Comparison of ENCODE assay signal across 17 cellular contexts in the genomic region with DNA sequence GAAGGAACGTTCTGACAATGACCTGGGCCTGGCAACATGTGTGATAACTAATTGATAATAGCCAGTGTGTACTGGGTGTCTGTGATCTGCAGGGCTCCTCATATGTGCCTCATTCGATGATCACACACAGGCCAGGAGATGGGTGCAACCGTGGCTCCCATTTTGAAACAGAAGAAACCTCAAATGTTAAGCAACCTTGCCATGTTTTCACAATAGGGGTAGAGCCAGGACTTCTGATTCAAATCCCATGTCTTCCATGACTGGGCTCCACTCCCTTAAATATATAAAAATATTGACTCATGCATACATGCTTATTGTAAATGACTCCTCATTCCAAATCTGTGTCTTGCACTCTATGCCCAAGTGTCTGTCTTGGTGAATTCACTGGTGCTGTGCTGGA. TPM values are rescaled to one million over a fixed set of nuclear protein-coding genes. Genes with fewer than 3 reads are reported as not detected.
A peak's percentile ranks its signal among the peaks of the same experiment; 100 is the strongest.
DNase-seq lines count a peak whose midpoint lies in the region; ATAC-seq and TF ChIP-seq lines count a peak whose summit lies in the region.
"Had no signal": no experiment of that assay in that cellular context is flagged by ENCODE, and none has a peak within 500 bp of the region (broad histone marks: within the 10 kb centered on the region; RNA-seq: fewer than 3 reads in every experiment).

No MANE protein-coding gene starts in this region.

- CTCF ChIA-PET in CD4-positive, alpha-beta T cell (lab: Charles Lee): no interaction called here
- CTCF ChIA-PET in WTC11 (lab: Charles Lee): no interaction called here

- TF ChIP-seq POLR2A in NB4 (IDR thresholded peaks at IDR 0.05; ENCODE audit: extremely low read depth, insufficient read length): no peak

- H3K9me3 ChIP-seq in CD4-positive, alpha-beta T cell (ENCODE audit: control insufficient read depth, low read length): no peaks in the 10 kb centered on the region

- H3K4me1 Mint-ChIP-seq in CD4-positive, alpha-beta T cell (ENCODE audit: low read depth): peaks cover 60% of the 10 kb centered on the region
- H3K4me1 Mint-ChIP-seq in effector memory CD8-positive, alpha-beta T cell (ENCODE audit: low read depth in 2 of 2): peaks cover 55 to 58% of the 10 kb centered on the region in 2 donors
- H3K4me1 Mint-ChIP-seq in WTC11: peaks cover 9% of the 10 kb centered on the region

- DNase-seq in CD4-positive, alpha-beta T cell: no peak
- DNase-seq in NB4 (ENCODE audit: low read depth) (peak; percentile 34), omental fat pad (ENCODE audit: low spot score) (no peak), LoVo (ENCODE audit: low spot score) (no peak), WTC11 (ENCODE audit: low spot score) (no peak)
- DNase-seq in effector memory CD8-positive, alpha-beta T cell: no peak
- DNase-seq: activated CD4-positive, alpha-beta T cell treated with anti-CD3 and anti-CD28 coated beads, Interleukin-2, amount 50 U/mL, for 48 hours; left colon; NCI-H1436; stimulated activated naive CD4-positive, alpha-beta T cell had no signal

- H3K27ac Mint-ChIP-seq in CD4-positive, alpha-beta T cell: peak overlapping the region; percentile 92
- peak overlapping the region; percentile 96 to 98 for H3K27ac Mint-ChIP-seq in effector memory CD8-positive, alpha-beta T cell
- H3K27ac Mint-ChIP-seq in WTC11: no peak overlapping the region

- intact Hi-C loops in CD4-positive, alpha-beta T cell (cut with DNase I, micrococcal nuclease): loop anchor here in 1 of 2 experiments (5.0 kb wide), 1 partner anchor 73 kb away; no protein-coding TSS in a partner anchor

- no peak for ATAC-seq in CD4-positive, alpha-beta T cell (ENCODE audit: poor library complexity)
- no peak for ATAC-seq in effector memory CD8-positive, alpha-beta T cell (replicated peaks)
- peak; percentile 30 for ATAC-seq in omental fat pad (ENCODE audit: low FRiP score)
- no peak for ATAC-seq in HG02852 (IDR thresholded peaks at IDR 0.05; ENCODE audit: unreplicated experiment)
- no peak for ATAC-seq in HG03439 (IDR thresholded peaks at IDR 0.05; ENCODE audit: unreplicated experiment)
- ATAC-seq in WTC11: no peak
- ATAC-seq: esophagus mucosa, K562, left colon had no signal

- H3K9me3 Mint-ChIP-seq in CD4-positive, alpha-beta T cell: no peaks in the 10 kb centered on the region
- no peaks in the 10 kb centered on the region for H3K9me3 Mint-ChIP-seq in effector memory CD8-positive, alpha-beta T cell
- peaks cover 9% of the 10 kb centered on the region for H3K9me3 Mint-ChIP-seq in WTC11

- H3K36me3 Mint-ChIP-seq in CD4-positive, alpha-beta T cell (ENCODE audit: low read depth): peaks cover 93% of the 10 kb centered on the region
- peaks cover 86% of the 10 kb centered on the region for H3K36me3 Mint-ChIP-seq in effector memory CD8-positive, alpha-beta T cell (ENCODE audit: insufficient read depth)
- no peaks in the 10 kb centered on the region for H3K36me3 Mint-ChIP-seq in WTC11

- H3K27me3 Mint-ChIP-seq in CD4-positive, alpha-beta T cell: no peaks in the 10 kb centered on the region
- no peaks in the 10 kb centered on the region for H3K27me3 Mint-ChIP-seq in effector memory CD8-positive, alpha-beta T cell
- no peaks in the 10 kb centered on the region; the same call in 1 of the 2 replicates for H3K27me3 Mint-ChIP-seq in WTC11 (ENCODE audit: low read depth)

- no peak overlapping the region for H3K4me3 ChIP-seq in NB4 (ENCODE audit: low read depth, low read length)
- H3K4me3 ChIP-seq: K562, SK-N-MC had no signal

- POLR2A ChIA-PET in CD4-positive, alpha-beta T cell (lab: Charles Lee): no interaction called here
- POLR2A ChIA-PET in WTC11 (lab: Charles Lee): no interaction called here

- TF ChIP-seq CTCF in CD4-positive, alpha-beta T cell (IDR thresholded peaks at IDR 0.05): no peak
- TF ChIP-seq CTCF in NB4 (IDR thresholded peaks at IDR 0.05; ENCODE audit: low read depth, low read length): no peak
- no peak for TF ChIP-seq CTCF in omental fat pad (IDR thresholded peaks at IDR 0.05)
- TF ChIP-seq CTCF in WTC11 (IDR thresholded peaks at IDR 0.05): no peak

- H3K27ac ChIP-seq in CD4-positive, alpha-beta T cell (ENCODE audit: low read depth, low read length): no peak overlapping the region
- H3K27ac ChIP-seq: SK-N-MC had no signal

- H3K27me3 ChIP-seq in CD4-positive, alpha-beta T cell (ENCODE audit: control insufficient read depth, insufficient read depth, low read length): no peaks in the 10 kb centered on the region

- H3K4me3 Mint-ChIP-seq in CD4-positive, alpha-beta T cell: no peak overlapping the region
- H3K4me3 Mint-ChIP-seq in effector memory CD8-positive, alpha-beta T cell: no peak overlapping the region
- no peak overlapping the region for H3K4me3 Mint-ChIP-seq in WTC11

TF ChIP-seq in WTC11, 78 proteins besides CTCF, POLR2A, EP300 and RAD21:
- TF ChIP-seq NFATC4 (CRISPR knock-in tag; IDR thresholded peaks at IDR 0.05) (no peak), IRF1 (CRISPR knock-in tag; IDR thresholded peaks at IDR 0.05) (no peak), ZMAT4 (CRISPR knock-in tag; IDR thresholded peaks at IDR 0.05) (no peak), ZBTB21 (CRISPR knock-in tag; IDR thresholded peaks at IDR 0.05; ENCODE audit: borderline replicate concordance) (no peak), CBFB (CRISPR knock-in tag; IDR thresholded peaks at IDR 0.05; ENCODE audit: low read depth) (no peak), CREB1 (CRISPR knock-in tag; IDR thresholded peaks at IDR 0.05) (no peak), OVOL2 (CRISPR knock-in tag; IDR thresholded peaks at IDR 0.05; ENCODE audit: borderline replicate concordance) (no peak), AR (CRISPR knock-in tag; IDR thresholded peaks at IDR 0.05) (no peak), GRHL2 (CRISPR knock-in tag; IDR thresholded peaks at IDR 0.05; ENCODE audit: insufficient replicate concordance, severe bottlenecking) (no peak), ATF1 (CRISPR knock-in tag; IDR thresholded peaks at IDR 0.05) (no peak), USF2 (CRISPR knock-in tag; IDR thresholded peaks at IDR 0.05) (no peak), ATF6 (CRISPR knock-in tag; IDR thresholded peaks at IDR 0.05) (no peak)

RNA-seq across cellular contexts. Expression of gene APOL3, which starts 11.1 kb away (rescaled TPM):
- total RNA-seq in CD4-positive, alpha-beta T cell: 100 to 1,000 TPM; 111 to 116 TPM
- total RNA-seq in omental fat pad (100 to 1,000 TPM in 1 of 4 donors, 10 to 100 TPM in 3; 39.5 to 273 (median 73.9) TPM), WTC11 (2021) (0.26 to 0.60 TPM (median 0.32 TPM) in 3 replicates)

RNA-seq across cellular contexts. Expression of gene APOL4, which starts 52.1 kb away (rescaled TPM):
- total RNA-seq in CD4-positive, alpha-beta T cell: not detected
- total RNA-seq in omental fat pad (100 to 1,000 TPM in 1 of 4 donors, 10 to 100 TPM in 2, under 1 TPM in 1; 0.31 to 113 (median 44.3) TPM), WTC11 (2021) (0.07 to 0.31 TPM in 2 of 3 replicates, not detected in the other)
- total RNA-seq: NCI-H460, OCI-LY7 had no signal

Comparison
In these comparisons a context has a peak if more than half of its experiments do, and no peak if none do; other contexts are left out.
1. RNA of gene APOL3, which starts 11.1 kb away (total RNA-seq): 111 to 116 TPM in CD4-positive, alpha-beta T cell and 39.5 to 273 TPM in omental fat pad; 0.26 to 0.60 TPM in WTC11; every median in the first group is over 10 times any median in the second.